Comparison of ENCODE assay signal across 8 cellular contexts in genomic region chr4:182143822-182144620, GRCh38.
DNase-seq lines count a peak whose midpoint lies in the region; ATAC-seq and TF ChIP-seq lines count a peak whose summit lies in the region.

No MANE protein-coding gene starts in this region.

- H3K4me2 ChIP-seq in smooth muscle cell = peak overlapping the region; percentile 92

- ATAC-seq in CD4-positive, CD25-positive, alpha-beta regulatory T cell (ENCODE audit: low read depth in 2 of 2) = no peak
- ATAC-seq in GM19438 (IDR thresholded peaks at IDR 0.05; ENCODE audit: low read depth, unreplicated experiment) = peak; percentile 33

- TF ChIP-seq CTCF in astrocyte of the spinal cord (IDR thresholded peaks at IDR 0.05; ENCODE audit: low read depth, low read length) = no peak
- no peak for TF ChIP-seq CTCF in smooth muscle cell (IDR thresholded peaks at IDR 0.05; ENCODE audit: borderline replicate concordance, insufficient read depth, poor library complexity, severe bottlenecking)

- H3K4me1 Mint-ChIP-seq in CD4-positive, CD25-positive, alpha-beta regulatory T cell = peaks cover 0 to 20% (median 4%) of the 10 kb centered on the region in 4 donors

- WGBS in smooth muscle cell (ENCODE audit: low lambda C conversion rate) = under 1% methylated on average over 46 of the region's 78 CpGs

- no peak overlapping the region for H3K4me3 ChIP-seq in CD4-positive, CD25-positive, alpha-beta regulatory T cell (ENCODE audit: low read depth, low read length)
- peak overlapping the region; percentile 80 for H3K4me3 ChIP-seq in astrocyte of the spinal cord (ENCODE audit: low read depth, low read length)
- H3K4me3 ChIP-seq in smooth muscle cell = peak overlapping the region; percentile 91

- peaks cover 16% of the 10 kb centered on the region for H3K27me3 ChIP-seq in CD4-positive, CD25-positive, alpha-beta regulatory T cell (ENCODE audit: control insufficient read depth, insufficient read depth, low read length)
- H3K27me3 ChIP-seq in smooth muscle cell (ENCODE audit: low read depth) = no peaks in the 10 kb centered on the region

- H3K9me3 ChIP-seq in CD4-positive, CD25-positive, alpha-beta regulatory T cell (ENCODE audit: control insufficient read depth in 2 of 2, low read length in 2 of 2) = no peaks in the 10 kb centered on the region
- no peaks in the 10 kb centered on the region for H3K9me3 ChIP-seq in smooth muscle cell (replicated peaks; ENCODE audit: low read depth)

- peaks cover 65% of the 10 kb centered on the region for H3K27me3 Mint-ChIP-seq in CD4-positive, CD25-positive, alpha-beta regulatory T cell

- in situ Hi-C loops in astrocyte of the spinal cord (cut with HindIII; ENCODE audit: low sequenced_read_pairs) = no loop called here

- H3K27ac ChIP-seq in CD4-positive, CD25-positive, alpha-beta regulatory T cell (ENCODE audit: insufficient read depth, low read length, poor library complexity, severe bottlenecking) = no peak overlapping the region
- H3K27ac ChIP-seq in smooth muscle cell (ENCODE audit: low read depth) = peak overlapping the region; percentile 88

- DNase-seq in CD4-positive, CD25-positive, alpha-beta regulatory T cell = no peak
- DNase-seq in NCI-H2171 treated with DMSO at 0.1 percent for 48 hours (lab: John Stamatoyannopoulos, UW) (peak; percentile 32), astrocyte of the spinal cord (ENCODE audit: low read depth, low spot score) (peak; percentile 84), iPS-NIHi7 (ENCODE audit: extremely low spot score) (peak; percentile 57), smooth muscle cell (lab: John Stamatoyannopoulos, UW; ENCODE audit: unreplicated experiment) (peak; percentile 65), GM19238 (ENCODE audit: insufficient read length, low spot score) (no peak), AML-193 (lab: John Stamatoyannopoulos, UW) (no peak)

- H3K9me3 Mint-ChIP-seq in CD4-positive, CD25-positive, alpha-beta regulatory T cell = peaks cover 0 to 4% (median 0%) of the 10 kb centered on the region in 7 donors

- H3K36me3 ChIP-seq in CD4-positive, CD25-positive, alpha-beta regulatory T cell (ENCODE audit: control insufficient read depth, insufficient read depth, low read length) = no peaks in the 10 kb centered on the region
- H3K36me3 ChIP-seq in smooth muscle cell (ENCODE audit: low read depth) = no peaks in the 10 kb centered on the region

- peaks cover 6% of the 10 kb centered on the region for H4K20me1 ChIP-seq in smooth muscle cell (ENCODE audit: low read depth)

- H3K36me3 Mint-ChIP-seq in CD4-positive, CD25-positive, alpha-beta regulatory T cell = peaks cover 3% of the 10 kb centered on the region

- H3K27ac Mint-ChIP-seq in CD4-positive, CD25-positive, alpha-beta regulatory T cell = no peak overlapping the region

- peaks cover 57% of the 10 kb centered on the region for H3K79me2 ChIP-seq in smooth muscle cell (ENCODE audit: low read depth)

- peak overlapping the region; percentile 56 for H2AFZ ChIP-seq in smooth muscle cell (ENCODE audit: low read depth)

- no peaks in the 10 kb centered on the region for H3F3A ChIP-seq in smooth muscle cell (ENCODE audit: low read depth)

- H3K4me1 ChIP-seq in CD4-positive, CD25-positive, alpha-beta regulatory T cell (ENCODE audit: control insufficient read depth, insufficient read depth, low read length, poor library complexity, severe bottlenecking) = peaks cover 5% of the 10 kb centered on the region
- peaks cover 43% of the 10 kb centered on the region for H3K4me1 ChIP-seq in smooth muscle cell (ENCODE audit: low read depth)

- H3K9ac ChIP-seq in smooth muscle cell (ENCODE audit: low read depth) = peak overlapping the region; percentile 94

- peak overlapping the region in 3 of 4 donors; percentile 21 to 65 (median 62) for H3K4me3 Mint-ChIP-seq in CD4-positive, CD25-positive, alpha-beta regulatory T cell

Comparison
In these comparisons a context has a peak if more than half of its experiments do, and no peak if none do; other contexts are left out.
1. DNase-seq: peak in NCI-H2171 treated with DMSO at 0.1 percent for 48 hours (single experiment), astrocyte of the spinal cord (single experiment), iPS-NIHi7 (single experiment) and smooth muscle cell (single experiment); none in CD4-positive, CD25-positive, alpha-beta regulatory T cell (0 of 3), GM19238 (single experiment) and AML-193 (0 of 2).